In genomic region chr20:34557936-34558319, GRCh38 we compare ENCODE assay signal across 8 cellular contexts. TPM values are rescaled to one million over a fixed set of nuclear protein-coding genes. Genes with fewer than 3 reads are reported as not detected.
DNase-seq lines count a peak whose midpoint lies in the region; ATAC-seq and TF ChIP-seq lines count a peak whose summit lies in the region.

No MANE protein-coding gene starts in this region.

- H3K4me3 Mint-ChIP-seq in MCF 10A (ENCODE audit: unreplicated experiment), result peak overlapping the region; percentile 91

- H3K4me1 ChIP-seq in right atrium auricular region (peaks cover 0 to 6% of the 10 kb centered on the region in 2 donors), mesodermal cell (ENCODE audit: control insufficient read depth, insufficient read depth, low read length, poor library complexity, severe bottlenecking) (no peaks in the 10 kb centered on the region), aorta (ENCODE audit: control insufficient read depth in 1 of 2, insufficient read depth in 2 of 2, low read length in 2 of 2) (no peaks in the 10 kb centered on the region)

- TF ChIP-seq CTCF in right atrium auricular region (IDR thresholded peaks at IDR 0.05) (no peak), MCF 10A (IDR thresholded peaks at IDR 0.05; ENCODE audit: unreplicated experiment) (no peak)

- no peaks in the 10 kb centered on the region for H3K9me3 Mint-ChIP-seq in MCF 10A (ENCODE audit: unreplicated experiment)

- H3K9me3 ChIP-seq in right atrium auricular region, result no peaks in the 10 kb centered on the region
- H3K9me3 ChIP-seq in mesodermal cell (ENCODE audit: control insufficient read depth, low read length), result no peaks in the 10 kb centered on the region
- no peaks in the 10 kb centered on the region for H3K9me3 ChIP-seq in aorta (ENCODE audit: control insufficient read depth, low read length)

- DNase-seq in right atrium auricular region (ENCODE audit: low spot score) (no peak), cardiac septum (ENCODE audit: low spot score) (no peak), MCF 10A (ENCODE audit: unreplicated experiment) (no peak), aorta (no peak), NCI-H446 (lab: John Stamatoyannopoulos, UW) (no peak)

- POLR2A ChIA-PET in MCF 10A (lab: Yijun Ruan, JAX), result interaction anchor here (0.6 to 1.7 kb wide), 8 partner anchors 12 to 390 kb away, joined by 3 to 11 read pairs (median 3); partner anchors contain the start of gene DYNLRB1

- ATAC-seq in aorta (ENCODE audit: low FRiP score), result no peak
- ATAC-seq in GM19324 (IDR thresholded peaks at IDR 0.05; ENCODE audit: low FRiP score, unreplicated experiment), result no peak
- no peak for ATAC-seq in GM19463 (IDR thresholded peaks at IDR 0.05; ENCODE audit: unreplicated experiment)

- intact Hi-C loops in cardiac septum (cut with DNase I), result no loop called here
- intact Hi-C loops in MCF 10A (cut with micrococcal nuclease), result no loop called here
- intact Hi-C loops in aorta (cut with DNase I), result loop anchor here in 1 of 2 donors (5.0 kb wide), 1 partner anchor 149 kb away; no protein-coding TSS in a partner anchor

- H3K27ac Mint-ChIP-seq in MCF 10A (ENCODE audit: low read depth, unreplicated experiment), result peak overlapping the region; percentile 85

- H3K27ac ChIP-seq in right atrium auricular region (peak overlapping the region; percentile 90 to 97), mesodermal cell (ENCODE audit: low read depth, low read length, severe bottlenecking) (peak overlapping the region; percentile 53), aorta (ENCODE audit: low read depth in 1 of 2, low read length in 2 of 2) (peak overlapping the region; percentile 15 to 24)

- H3K36me3 Mint-ChIP-seq in MCF 10A (ENCODE audit: insufficient read depth, unreplicated experiment), result peaks cover 7% of the 10 kb centered on the region

- H3K4me1 Mint-ChIP-seq in MCF 10A (ENCODE audit: insufficient read depth, unreplicated experiment), result peaks cover 21% of the 10 kb centered on the region

- no peaks in the 10 kb centered on the region for H3K27me3 Mint-ChIP-seq in MCF 10A (ENCODE audit: insufficient read depth, unreplicated experiment)

- H3K27me3 ChIP-seq in right atrium auricular region, result no peaks in the 10 kb centered on the region
- H3K27me3 ChIP-seq in aorta (ENCODE audit: control insufficient read depth in 1 of 2, insufficient read depth in 2 of 2, low read length in 1 of 2), result no peaks in the 10 kb centered on the region

- WGBS in mesodermal cell (ENCODE audit: insufficient coverage in 2 of 2), 2 experiments, result 79 to 89% methylated on average over 10 to 11 of the region's 11 CpGs
- 6 to 8% methylated on average over 11 of the region's 11 CpGs for WGBS in aorta, 2 donors

- CTCF ChIA-PET in MCF 10A (lab: Yijun Ruan, JAX), result interaction anchor here (0.7 to 2.5 kb wide), 2 partner anchors 245 to 869 kb away, joined by 3 to 10 read pairs; no protein-coding TSS in a partner anchor

- H3K36me3 ChIP-seq in right atrium auricular region (peaks cover 3% of the 10 kb centered on the region), mesodermal cell (ENCODE audit: control insufficient read depth, insufficient read depth, low read length) (no peaks in the 10 kb centered on the region), aorta (ENCODE audit: control insufficient read depth in 1 of 2, insufficient read depth in 2 of 2, low read length in 1 of 2) (no peaks in the 10 kb centered on the region)

- H3K4me3 ChIP-seq in right atrium auricular region, result peak overlapping the region; percentile 62 to 92
- H3K4me3 ChIP-seq in mesodermal cell (ENCODE audit: extremely low read depth, insufficient read depth, low read length, poor library complexity, severe bottlenecking), result peak overlapping the region; percentile 54
- peak overlapping the region; percentile 31 to 63 for H3K4me3 ChIP-seq in aorta (ENCODE audit: low read length in 2 of 2)

- no TSS peak for BruUV-seq in MCF 10A (replicated peaks; lab: Mats Ljungman, UMichigan)

RNA-seq across cellular contexts. Expression of gene MAP1LC3A, which starts 0.6 kb away (rescaled TPM):
- total RNA-seq in right atrium auricular region (100 to 1,000 TPM; 111 to 120 TPM), cardiac septum (61.0 TPM), MCF 10A (2022) (10.5 and 10.7 TPM in 2 replicates), aorta (10 to 100 TPM; 45.0 to 46.1 TPM)
- 51.3 TPM for polyA plus RNA-seq in mesodermal cell (2013, experiment 1 of 2)
- polyA plus RNA-seq in mesodermal cell (2013, experiment 2 of 2), result 41.9 TPM
- 10 to 100 TPM; 32.6 to 92.9 TPM for polyA plus RNA-seq in aorta

RNA-seq across cellular contexts. Expression of gene DYNLRB1, which starts 41.7 kb away (rescaled TPM):
- total RNA-seq in right atrium auricular region (100 to 1,000 TPM; 189 to 252 TPM), cardiac septum (157 TPM), MCF 10A (2022) (127 and 145 TPM in 2 replicates), aorta (100 to 1,000 TPM; 120 to 143 TPM)
- polyA plus RNA-seq in mesodermal cell (2013, experiment 1 of 2), result 234 TPM
- polyA plus RNA-seq in mesodermal cell (2013, experiment 2 of 2), result 218 TPM
- 100 to 1,000 TPM; 302 to 305 TPM for polyA plus RNA-seq in aorta

Comparison
In these comparisons a context has a peak if more than half of its experiments do, and no peak if none do; other contexts are left out.
1. H3K27ac ChIP-seq: peak in every context shown above with its lines; median percentile 94 in right atrium auricular region; 53 in mesodermal cell; 20 in aorta.